In genomic region chr9:72363908-72364678, GRCh38 we compare ENCODE assay signal across 8 cellular contexts. TPM values are rescaled to one million over a fixed set of nuclear protein-coding genes. Genes with fewer than 3 reads are reported as not detected.
DNase-seq lines count a peak whose midpoint lies in the region; ATAC-seq lines count a peak whose summit lies in the region.

No MANE protein-coding gene starts in this region.

- POLR2A ChIA-PET in activated CD8-positive, alpha-beta T cell treated with anti-CD3 and anti-CD28 coated beads, Interleukin-2, amount 10 ng/mL, durations not matched to agents 7 days and 5 days (lab: Charles Lee): interaction anchor here (0.9 to 3.7 kb wide), 6 partner anchors 21 to 789 kb away, joined by 3 to 19 read pairs (median 11); no protein-coding TSS in a partner anchor

- H3K4me1 Mint-ChIP-seq in activated CD8-positive, alpha-beta T cell treated with anti-CD3 and anti-CD28 coated beads, Interleukin-2, amount 10 ng/mL, durations not matched to agents 7 days and 5 days (ENCODE audit: low read depth): peaks cover 47% of the 10 kb centered on the region
- peaks cover 21% of the 10 kb centered on the region for H3K4me1 Mint-ChIP-seq in memory B cell

- no peaks in the 10 kb centered on the region for H3K27me3 Mint-ChIP-seq in activated CD8-positive, alpha-beta T cell treated with anti-CD3 and anti-CD28 coated beads, Interleukin-2, amount 10 ng/mL, durations not matched to agents 7 days and 5 days (ENCODE audit: low read depth)
- H3K27me3 Mint-ChIP-seq in memory B cell: no peaks in the 10 kb centered on the region

- CTCF ChIA-PET in activated CD8-positive, alpha-beta T cell treated with anti-CD3 and anti-CD28 coated beads, Interleukin-2, amount 10 ng/mL, durations not matched to agents 7 days and 5 days (lab: Charles Lee): interaction anchor here (2.3 to 4.3 kb wide), 2 partner anchors 79 to 227 kb away, joined by 13 read pairs; no protein-coding TSS in a partner anchor

- no peaks in the 10 kb centered on the region for H3K9me3 Mint-ChIP-seq in activated CD8-positive, alpha-beta T cell treated with anti-CD3 and anti-CD28 coated beads, Interleukin-2, amount 10 ng/mL, durations not matched to agents 7 days and 5 days (ENCODE audit: insufficient read depth)
- no peaks in the 10 kb centered on the region for H3K9me3 Mint-ChIP-seq in memory B cell

- peak overlapping the region; percentile 82 for H3K4me3 Mint-ChIP-seq in activated CD8-positive, alpha-beta T cell treated with anti-CD3 and anti-CD28 coated beads, Interleukin-2, amount 10 ng/mL, durations not matched to agents 7 days and 5 days
- peak overlapping the region; percentile 88 for H3K4me3 Mint-ChIP-seq in memory B cell

- DNase-seq in NCI-H2081 (lab: John Stamatoyannopoulos, UW) (peak; percentile 10 to 44), NCI-H2081 treated with DMSO at 0.1 percent for 48 hours (lab: John Stamatoyannopoulos, UW) (no peak), NCI-H2171 treated with DMSO at 0.1 percent for 48 hours (lab: John Stamatoyannopoulos, UW) (peak; percentile 17), memory B cell (ENCODE audit: low spot score in 2 of 2) (peak in 1 of 2 donors; percentile 60)
- peak; percentile 76 for DNase-seq in activated CD8-positive, alpha-beta T cell treated with anti-CD3 and anti-CD28 coated beads, Interleukin-2, amount 10 ng/mL, durations not matched to agents 7 days and 5 days
- DNase-seq in effector CD4-positive, alpha-beta T cell: peak; percentile 67
- peak; percentile 58 for DNase-seq in stimulated activated CD8-positive, alpha-beta memory T cell treated with anti-CD3 and anti-CD28 coated beads, Interleukin-12 subunit alpha, Interleukin-12 subunit beta, amount 100 ng/mL, for 4 hours (ENCODE audit: low read depth)

- H3K27ac Mint-ChIP-seq in activated CD8-positive, alpha-beta T cell treated with anti-CD3 and anti-CD28 coated beads, Interleukin-2, amount 10 ng/mL, durations not matched to agents 7 days and 5 days: peak overlapping the region; percentile 80
- peak overlapping the region; percentile 98 for H3K27ac Mint-ChIP-seq in memory B cell

- peaks cover 38% of the 10 kb centered on the region for H3K36me3 Mint-ChIP-seq in activated CD8-positive, alpha-beta T cell treated with anti-CD3 and anti-CD28 coated beads, Interleukin-2, amount 10 ng/mL, durations not matched to agents 7 days and 5 days (ENCODE audit: low read depth)
- peaks cover 6% of the 10 kb centered on the region for H3K36me3 Mint-ChIP-seq in memory B cell

- peak; percentile 38 for ATAC-seq in HG02623 (IDR thresholded peaks at IDR 0.05; ENCODE audit: unreplicated experiment)
- ATAC-seq in activated CD8-positive, alpha-beta T cell treated with anti-CD3 and anti-CD28 coated beads, Interleukin-2, amount 10 ng/mL, durations not matched to agents 7 days and 5 days: peak; percentile 51
- peak; percentile 44 for ATAC-seq in memory B cell (ENCODE audit: low read depth)

RNA-seq across cellular contexts. Expression of gene ZFAND5, which starts 0.9 kb away (rescaled TPM):
- 10 to 100 TPM; 64.1 to 69.0 TPM for total RNA-seq in activated CD8-positive, alpha-beta T cell treated with anti-CD3 and anti-CD28 coated beads, Interleukin-2, amount 10 ng/mL, durations not matched to agents 7 days and 5 days
